Comparison of ENCODE assay signal across 8 cellular contexts in the genomic region with DNA sequence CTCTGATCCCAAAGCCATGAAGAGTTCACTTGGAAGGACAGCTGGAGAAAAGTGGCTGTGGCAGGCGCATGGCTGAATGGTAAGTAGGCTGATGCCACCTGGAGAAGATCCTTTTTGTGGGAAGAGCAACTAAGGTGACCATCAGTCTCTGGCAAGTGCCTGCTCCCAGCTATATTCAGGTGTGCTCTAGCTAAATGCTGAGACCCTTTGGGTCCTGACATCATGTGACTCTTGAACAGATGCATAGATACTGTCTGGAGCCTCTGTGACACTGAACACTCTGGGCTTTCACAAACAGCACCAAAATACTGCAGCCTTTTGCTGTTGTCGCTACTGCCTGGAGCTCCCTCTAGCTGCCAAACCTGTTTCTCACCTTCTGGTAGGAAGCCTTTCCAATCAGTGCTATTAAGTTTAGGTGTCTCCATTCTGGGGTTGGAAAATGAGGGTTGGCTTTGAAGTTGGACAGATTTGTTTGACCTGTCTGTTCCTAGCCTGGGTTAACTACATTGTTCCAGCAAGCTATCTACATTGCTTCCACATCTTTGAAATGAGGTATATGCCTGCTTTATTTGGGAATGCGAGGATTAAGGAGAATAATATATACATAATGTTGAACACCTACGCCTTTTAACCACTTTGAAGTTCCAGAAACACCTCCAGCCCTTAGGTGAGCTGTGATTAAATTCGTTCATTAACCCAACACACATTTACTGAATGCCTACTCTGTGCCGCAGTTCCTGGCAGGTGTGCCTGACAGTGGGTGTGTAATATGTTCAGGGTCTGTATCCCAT. TPM values are rescaled to one million over a fixed set of nuclear protein-coding genes. Genes with fewer than 3 reads are reported as not detected.
A peak's percentile ranks its signal among the peaks of the same experiment; 100 is the strongest.
DNase-seq lines count a peak whose midpoint lies in the region; ATAC-seq and TF ChIP-seq lines count a peak whose summit lies in the region.

No MANE protein-coding gene starts in this region.

- peaks cover 21% of the 10 kb centered on the region for H3K4me1 Mint-ChIP-seq in brain

- H3K27me3 ChIP-seq in mesendoderm (ENCODE audit: insufficient read depth, low read length, poor library complexity), result peaks cover 28% of the 10 kb centered on the region

- no peak overlapping the region for H3K4me2 ChIP-seq in mesendoderm (ENCODE audit: low read length)

- H4K8ac ChIP-seq in mesendoderm (ENCODE audit: low read depth, low read length), result no peak overlapping the region

- H3K4me3 ChIP-seq in mesendoderm (ENCODE audit: low read length), result no peak overlapping the region

- peak overlapping the region; percentile 79 to 82 (median 81) for H3K4me3 Mint-ChIP-seq in brain

- H3K79me1 ChIP-seq in mesendoderm (ENCODE audit: low read length), result no peaks in the 10 kb centered on the region

- H3K36me3 ChIP-seq in mesendoderm (ENCODE audit: control insufficient read depth, insufficient read depth, low read length), result no peaks in the 10 kb centered on the region

- H3K23ac ChIP-seq in mesendoderm (ENCODE audit: low read length), result no peak overlapping the region

- no peaks in the 10 kb centered on the region for H3K79me2 ChIP-seq in mesendoderm (ENCODE audit: control insufficient read depth, insufficient read depth, low read length)

- H3K18ac ChIP-seq in mesendoderm (ENCODE audit: low read length), result no peak overlapping the region

- H3K56ac ChIP-seq in mesendoderm (ENCODE audit: low read length), result no peak overlapping the region

- peak overlapping the region in 1 of 5 experiments; percentile 51 for H3K27ac Mint-ChIP-seq in brain

- no peak overlapping the region for H3K4ac ChIP-seq in mesendoderm (ENCODE audit: low read depth, low read length)

- H3K9me3 Mint-ChIP-seq in brain, result peaks cover 0 to 9% (median 0%) of the 10 kb centered on the region in 5 experiments

- no peak overlapping the region for H2BK120ac ChIP-seq in mesendoderm (ENCODE audit: low read depth, low read length)

- no peak overlapping the region for H3K27ac ChIP-seq in mesendoderm (ENCODE audit: low read depth, low read length)

- peaks cover 97% of the 10 kb centered on the region for H3K27me3 Mint-ChIP-seq in brain

- H4K5ac ChIP-seq in mesendoderm (ENCODE audit: low read length), result no peak overlapping the region

- no peak overlapping the region for H2AK5ac ChIP-seq in mesendoderm (ENCODE audit: low read length)

- no CpG with 5 or more reads among the region's 6 CpGs for WGBS in mesendoderm (ENCODE audit: extremely low coverage, insufficient coverage, low lambda C conversion rate)

- no peak overlapping the region for H3K9ac ChIP-seq in mesendoderm (ENCODE audit: low read length)

- H2BK5ac ChIP-seq in mesendoderm (ENCODE audit: low read length), result no peak overlapping the region

- TF ChIP-seq CTCF in LNCAP (IDR thresholded peaks at IDR 0.05) (peak; percentile 57), brain (conservative IDR thresholded peaks at IDR 0.05) (peak; percentile 23 to 66)

- ATAC-seq in HG02588 (IDR thresholded peaks at IDR 0.05; ENCODE audit: unreplicated experiment) (no peak), GM21423 (IDR thresholded peaks at IDR 0.05; ENCODE audit: unreplicated experiment) (no peak)

- DNase-seq in NCI-H1436 (lab: John Stamatoyannopoulos, UW) (peak; percentile 23), NCI-H1436 treated with DMSO at 0.1 percent for 48 hours (lab: John Stamatoyannopoulos, UW) (no peak), SHP77 treated with DMSO at 0.1 percent for 48 hours (lab: John Stamatoyannopoulos, UW) (peak; percentile 72), mesendoderm (peak; percentile 73)

- H2BK15ac ChIP-seq in mesendoderm (replicated peaks; ENCODE audit: low read depth), result no peak overlapping the region

- no peaks in the 10 kb centered on the region for H3K4me1 ChIP-seq in mesendoderm (ENCODE audit: control insufficient read depth, low read depth, low read length)

- H3K36me3 Mint-ChIP-seq in brain, result no peaks in the 10 kb centered on the region

RNA-seq across cellular contexts. Expression of a gene that starts 3.1 kb away (rescaled TPM):
- polyA plus RNA-seq in brain (ENCODE audit: insufficient read depth, low read depth, low replicate concordance), result 0.83 TPM
- polyA plus RNA-seq in mesendoderm (2013, experiment 1 of 2), result 0.06 TPM
- polyA plus RNA-seq in mesendoderm (2013, experiment 2 of 2), result 0.04 TPM

RNA-seq across cellular contexts. Expression of a gene that starts 6.0 kb away (rescaled TPM):
- polyA plus RNA-seq in brain (ENCODE audit: insufficient read depth, low read depth, low replicate concordance), result 19.7 TPM
- 2.1 TPM for polyA plus RNA-seq in mesendoderm (2013, experiment 1 of 2)
- polyA plus RNA-seq in mesendoderm (2013, experiment 2 of 2), result 2.2 TPM

RNA-seq across cellular contexts. Expression of a gene that starts 56.1 kb away (rescaled TPM):
- polyA plus RNA-seq in brain (ENCODE audit: insufficient read depth, low read depth, low replicate concordance), result 304 TPM
- 657 TPM for polyA plus RNA-seq in mesendoderm (2013, experiment 1 of 2)
- polyA plus RNA-seq in mesendoderm (2013, experiment 2 of 2), result 670 TPM

RNA-seq across cellular contexts. Expression of a gene that starts 57.2 kb away (rescaled TPM):
- 44.5 TPM for polyA plus RNA-seq in brain (ENCODE audit: insufficient read depth, low read depth, low replicate concordance)
- polyA plus RNA-seq in mesendoderm (2013, experiment 1 of 2), result 5.6 TPM
- 5.6 TPM for polyA plus RNA-seq in mesendoderm (2013, experiment 2 of 2)
